Comparison of ENCODE assay signal across 1 cellular context in genomic region chr12:100189241-100190012, GRCh38.
TF ChIP-seq lines count a peak whose summit lies in the region.

No MANE protein-coding gene starts in this region.

TF ChIP-seq in SK-N-SH treated with all-trans-retinoic acid at 6 μM for 48 hours, 23 proteins besides CTCF, POLR2A, EP300 and RAD21 (continued from another document):
- TF ChIP-seq TSHZ2 (CRISPR knock-in tag; IDR thresholded peaks at IDR 0.05) (no peak), ARNTL (CRISPR knock-in tag; IDR thresholded peaks at IDR 0.05; ENCODE audit: borderline replicate concordance, low read depth) (no peak), TCF4 (CRISPR knock-in tag; IDR thresholded peaks at IDR 0.05; ENCODE audit: borderline replicate concordance) (no peak), ZFP3 (CRISPR knock-in tag; IDR thresholded peaks at IDR 0.05) (no peak), CREB5 (CRISPR knock-in tag; IDR thresholded peaks at IDR 0.05; ENCODE audit: low read depth) (no peak)
